ENCODE assay signal across 19 cellular contexts in the genomic region with DNA sequence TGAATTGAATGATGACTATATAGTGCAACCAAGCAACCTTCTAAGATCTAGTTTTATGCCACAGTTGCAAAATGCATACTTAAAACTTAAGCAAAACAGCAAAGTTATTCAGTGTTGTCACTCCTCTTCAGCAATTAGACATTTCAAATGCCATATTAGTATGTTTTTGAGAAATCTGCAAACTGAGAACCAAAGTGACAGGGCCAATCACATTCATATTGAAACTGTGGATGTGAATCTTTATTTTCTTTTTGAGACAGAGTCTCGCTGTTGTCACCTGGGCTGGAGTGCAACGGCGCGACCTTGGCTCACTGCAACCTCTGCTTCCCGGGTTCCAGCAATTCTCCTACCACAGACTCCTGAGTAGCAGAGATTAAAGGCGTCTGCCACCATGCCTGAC.
DNase-seq lines count a peak whose midpoint lies in the region; ATAC-seq, FAIRE-seq and TF ChIP-seq lines count a peak whose summit lies in the region.
"Had no signal": no experiment of that assay in that cellular context is flagged by ENCODE, and none has a peak within 500 bp of the region (broad histone marks: within the 10 kb centered on the region; RNA-seq: fewer than 3 reads in every experiment).

No MANE protein-coding gene starts in this region.

- no peaks in the 10 kb centered on the region for H3K9me3 ChIP-seq in A549
- H3K9me3 ChIP-seq: psoas muscle had no signal

- H3K36me3 Mint-ChIP-seq in activated naive CD8-positive, alpha-beta T cell treated with anti-CD3 and anti-CD28 coated beads for 36 hours: peaks cover 5% of the 10 kb centered on the region

- DNase-seq in A549 (ENCODE audit: low read depth in 1 of 2, low spot score in 1 of 2) (no peak), COLO668 (lab: John Stamatoyannopoulos, UW; ENCODE audit: unreplicated experiment) (no peak), NCI-H82 (lab: John Stamatoyannopoulos, UW) (no peak)
- DNase-seq in activated naive CD8-positive, alpha-beta T cell treated with anti-CD3 and anti-CD28 coated beads for 36 hours: no peak
- DNase-seq: activated effector memory CD4-positive, alpha-beta T cell treated with anti-CD3 and anti-CD28 coated beads, Interleukin-2, amount 50 U/mL, for 16 hours; DMS153; hippocampal formation; left colon; NCI-H1694; NCI-H524; PC-9; psoas muscle; stimulated activated CD4-positive, alpha-beta T cell treated with anti-CD3 and anti-CD28 coated beads, Interleukin-15, amount 100 ng/mL, for 24 hours; WERI-Rb-1 had no signal

- H3K27ac ChIP-seq in A549: no peak overlapping the region
- H3K27ac ChIP-seq: PC-9, psoas muscle, WERI-Rb-1 had no signal

- CTCF ChIA-PET in A549 (lab: Yijun Ruan, JAX): no interaction called here

- no peak overlapping the region for H3K4me2 ChIP-seq in A549
- H3K4me2 ChIP-seq: PC-9 had no signal

- no peak for TF ChIP-seq CTCF in A549 (IDR thresholded peaks at IDR 0.05)

- H3K4me3 Mint-ChIP-seq in activated naive CD8-positive, alpha-beta T cell treated with anti-CD3 and anti-CD28 coated beads for 36 hours: no peak overlapping the region

- FAIRE-seq in A549 (lab: Jason Lieb, UNC): no peak
- FAIRE-seq: H1 had no signal

- POLR2A ChIA-PET in A549 (lab: Yijun Ruan, JAX): no interaction called here

- no peak for TF ChIP-seq RAD21 in A549 (conservative IDR thresholded peaks at IDR 0.05 in 1 of 2, IDR thresholded peaks at IDR 0.05 in 1 of 2)

- H3K4me1 Mint-ChIP-seq in activated naive CD8-positive, alpha-beta T cell treated with anti-CD3 and anti-CD28 coated beads for 36 hours: no peaks in the 10 kb centered on the region

- no peaks in the 10 kb centered on the region for H3K27me3 Mint-ChIP-seq in activated naive CD8-positive, alpha-beta T cell treated with anti-CD3 and anti-CD28 coated beads for 36 hours

- no peaks in the 10 kb centered on the region for H3K9me3 Mint-ChIP-seq in activated naive CD8-positive, alpha-beta T cell treated with anti-CD3 and anti-CD28 coated beads for 36 hours

- TF ChIP-seq POLR2A in A549 (IDR thresholded peaks at IDR 0.05; ENCODE audit: low read length): no peak

- H3K27ac Mint-ChIP-seq in activated naive CD8-positive, alpha-beta T cell treated with anti-CD3 and anti-CD28 coated beads for 36 hours: no peak overlapping the region

- 80% methylated on average over 6 of the region's 6 CpGs for WGBS in A549 (ENCODE audit: missing lambda C conversion rate)

- TF ChIP-seq EP300 in A549 (IDR thresholded peaks at IDR 0.05): no peak

- H3K4me3 ChIP-seq in A549: no peak overlapping the region
- H3K4me3 ChIP-seq: PC-9, psoas muscle had no signal

- no peaks in the 10 kb centered on the region for H3K4me1 ChIP-seq in A549
- H3K4me1 ChIP-seq: psoas muscle had no signal

- ATAC-seq in A549 (no peak), GM18511 (IDR thresholded peaks at IDR 0.05; ENCODE audit: unreplicated experiment) (peak; percentile 49), GM21619 (IDR thresholded peaks at IDR 0.05; ENCODE audit: unreplicated experiment) (peak; percentile 59), HG03442 (IDR thresholded peaks at IDR 0.05; ENCODE audit: unreplicated experiment) (peak; percentile 82), GM19397 (IDR thresholded peaks at IDR 0.05; ENCODE audit: unreplicated experiment) (no peak)
- ATAC-seq: psoas muscle had no signal

TF ChIP-seq in A549, 52 proteins besides CTCF, POLR2A, EP300 and RAD21:
- TF ChIP-seq MAFK (IDR thresholded peaks at IDR 0.05; ENCODE audit: partially characterized antibody): peak; percentile 16
- no peak for TF ChIP-seq SMC3 (IDR thresholded peaks at IDR 0.05)

Comparison
In these comparisons a context has a peak if more than half of its experiments do, and no peak if none do; other contexts are left out.
1. ATAC-seq: peak in GM18511 (single experiment), GM21619 (single experiment) and HG03442 (single experiment); none in A549 (0 of 2) and GM19397 (single experiment).